Comparison of ENCODE assay signal across 8 cellular contexts in the genomic region with DNA sequence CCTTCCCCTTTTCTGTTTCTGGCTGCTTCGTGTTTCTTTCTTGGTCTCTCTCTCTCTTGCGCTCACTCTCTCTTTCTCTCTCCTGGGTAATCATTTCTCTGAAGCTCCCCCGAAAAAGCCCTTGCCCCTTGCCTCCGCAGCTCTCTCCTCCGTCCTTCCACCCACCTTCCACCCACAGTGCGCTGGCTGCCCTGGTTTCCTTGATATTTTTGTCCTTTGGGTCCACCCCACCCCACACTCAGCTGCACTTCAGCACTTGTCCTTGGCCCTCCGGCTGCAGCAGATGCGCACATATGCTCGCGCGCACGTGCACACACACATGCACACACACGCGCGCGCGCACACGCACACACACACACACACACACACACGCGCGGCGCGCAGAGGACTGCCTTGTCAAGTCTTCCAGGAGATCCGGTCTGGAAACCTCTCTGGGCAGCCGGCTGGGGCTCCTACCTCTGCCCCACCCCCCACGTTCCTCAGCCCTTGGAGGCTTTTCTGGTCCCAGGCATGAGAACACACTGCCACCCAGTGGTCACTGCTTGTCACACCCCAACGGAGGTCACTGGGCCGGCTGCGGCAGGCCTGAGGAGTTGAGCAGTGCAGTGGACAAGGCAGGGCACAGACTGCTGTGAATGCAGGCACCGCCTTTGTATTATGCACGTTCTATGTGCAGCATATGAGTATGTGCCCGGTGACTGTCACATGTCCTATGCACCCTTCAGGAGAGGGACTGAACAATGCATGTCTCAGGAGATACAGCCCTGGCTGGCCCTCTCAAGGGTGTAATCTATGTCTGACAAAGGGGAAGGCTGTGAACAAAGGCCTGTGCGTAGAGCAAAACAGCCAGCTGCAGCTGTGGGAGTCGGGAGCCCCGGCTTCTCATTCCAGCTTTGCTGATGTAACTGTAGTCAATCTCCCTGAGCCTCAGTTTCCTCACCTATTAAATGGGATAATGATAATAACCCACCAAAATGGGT. TPM values are rescaled to one million over a fixed set of nuclear protein-coding genes. Genes with fewer than 3 reads are reported as not detected.
DNase-seq lines count a peak whose midpoint lies in the region; ATAC-seq and TF ChIP-seq lines count a peak whose summit lies in the region.

No MANE protein-coding gene starts in this region.

- peak overlapping the region in 2 of 4 donors; percentile 4 to 44 for H3K4me3 ChIP-seq in adrenal gland
- peak overlapping the region in 11 of 12 donors; percentile 23 to 62 (median 47) for H3K4me3 ChIP-seq in heart left ventricle

- peak overlapping the region; percentile 93 for H3K4me3 Mint-ChIP-seq in type B pancreatic cell

- peak in 1 of 2 donors; percentile 59 for TF ChIP-seq POLR2A in adrenal gland (IDR thresholded peaks at IDR 0.05)
- peak in 1 of 2 donors; percentile 27 for TF ChIP-seq POLR2A in heart left ventricle (IDR thresholded peaks at IDR 0.05)

- peaks cover 14% of the 10 kb centered on the region for H3K36me3 Mint-ChIP-seq in type B pancreatic cell

- no peaks in the 10 kb centered on the region for H3K9me3 Mint-ChIP-seq in type B pancreatic cell

- no peaks in the 10 kb centered on the region for H3K9me3 ChIP-seq in adrenal gland (replicated peaks in 1 of 3)
- no peaks in the 10 kb centered on the region for H3K9me3 ChIP-seq in heart left ventricle

- peak overlapping the region in 4 of 5 donors; percentile 3 to 84 (median 48) for H3K27ac ChIP-seq in adrenal gland
- peak overlapping the region in 10 of 12 donors; percentile 56 to 82 (median 66) for H3K27ac ChIP-seq in heart left ventricle

- no peaks in the 10 kb centered on the region for H3K27me3 ChIP-seq in adrenal gland
- H3K27me3 ChIP-seq in heart left ventricle, result peaks cover 0 to 21% (median 0%) of the 10 kb centered on the region in 9 donors

- WGBS in adrenal gland, 4 donors, result 2 to 4% (median 4%) methylated on average over 14 to 35 of the region's 35 CpGs
- WGBS in heart left ventricle, 4 donors, result 4 to 5% (median 4%) methylated on average over 34 to 35 of the region's 35 CpGs

- H3K4me1 Mint-ChIP-seq in type B pancreatic cell (ENCODE audit: unreplicated experiment), result peaks cover 17% of the 10 kb centered on the region

- DNase-seq in GM04503 (ENCODE audit: low read depth), result peak; percentile 53
- DNase-seq in NCI-H146 (lab: John Stamatoyannopoulos, UW), result peak; percentile 99
- DNase-seq in T follicular helper cell (ENCODE audit: low read depth), result peak; percentile 79
- peak; percentile 95 to 98 (median 97) for DNase-seq in adrenal gland
- peak; percentile 94 to 96 (median 96) for DNase-seq in heart left ventricle
- DNase-seq in pons (ENCODE audit: low spot score), result peak; percentile 94
- DNase-seq in type B pancreatic cell (ENCODE audit: extremely low spot score, unreplicated experiment), result peak; percentile 95

- intact Hi-C loops in adrenal gland (cut with DNase I) (loop anchor here in 1 of 2 donors (5.0 kb wide), 1 partner anchor 42 kb away; no protein-coding TSS in a partner anchor), heart left ventricle (cut with DNase I) (loop anchor here (1.0 to 10.0 kb wide), 13 partner anchors 24 to 164 kb away; partner anchors contain the start of genes MLF2 (in 6 of the 10), GPR162 (in 1 of the 10) and P3H3 (in 1 of the 10))

- H3K27ac Mint-ChIP-seq in type B pancreatic cell, result peak overlapping the region; percentile 90

- H3K4me1 ChIP-seq in adrenal gland (replicated peaks in 1 of 2), result peaks cover 7 to 13% of the 10 kb centered on the region in 2 donors
- H3K4me1 ChIP-seq in heart left ventricle, result peaks cover 0 to 21% (median 14%) of the 10 kb centered on the region in 12 donors

- H3K36me3 ChIP-seq in adrenal gland (replicated peaks in 1 of 2) (no peaks in the 10 kb centered on the region), heart left ventricle (no peaks in the 10 kb centered on the region)

- TF ChIP-seq CTCF in adrenal gland (IDR thresholded peaks at IDR 0.05) (peak; percentile 88 to 99 (median 98)), heart left ventricle (IDR thresholded peaks at IDR 0.05) (peak; percentile 93 to 99 (median 96)), type B pancreatic cell (conservative IDR thresholded peaks at IDR 0.05) (peak; percentile 98)

- ATAC-seq in HG02610 (IDR thresholded peaks at IDR 0.05; ENCODE audit: unreplicated experiment), result peak; percentile 80
- ATAC-seq in heart left ventricle, result peak; percentile 93 to 97 (median 97)

- peaks cover 61% of the 10 kb centered on the region for H3K27me3 Mint-ChIP-seq in type B pancreatic cell

RNA-seq across cellular contexts. Expression of gene LAG3, which starts 6.5 kb away (rescaled TPM):
- total RNA-seq in adrenal gland, result under 1 TPM in 6 of 8 donors, not detected in 2; 0.21 to 0.96 (median 0.71) TPM
- 1 to 10 TPM in 2 of 3 donors, under 1 TPM in 1; 0.29 to 4.3 (median 2.3) TPM for polyA plus RNA-seq in adrenal gland
- 1 to 10 TPM in 2 of 9 donors, under 1 TPM in 3, not detected in 4; 0.10 to 1.5 (median 0.43) TPM for total RNA-seq in heart left ventricle
- under 1 TPM; 0.03 to 0.34 TPM for polyA plus RNA-seq in heart left ventricle
- 0.52 and 2.6 TPM in 2 replicates for total RNA-seq in type B pancreatic cell (ENCODE audit: low replicate concordance)

RNA-seq across cellular contexts. Expression of gene CD4, which starts 10.5 kb away (rescaled TPM):
- total RNA-seq in adrenal gland (10 to 100 TPM; 18.4 to 52.8 (median 30.9) TPM), heart left ventricle (10 to 100 TPM in 2 of 9 donors, 1 to 10 TPM in 7; 3.0 to 71.9 (median 5.4) TPM), type B pancreatic cell (ENCODE audit: low replicate concordance) (0.64 and 0.65 TPM in 2 replicates)
- polyA plus RNA-seq in adrenal gland (10 to 100 TPM in 1 of 3 donors, 1 to 10 TPM in 2; 8.1 to 12.9 (median 9.1) TPM), heart left ventricle (1 to 10 TPM; 1.1 to 3.2 TPM)

RNA-seq across cellular contexts. Expression of gene PTMS, which starts 12.7 kb away (rescaled TPM):
- total RNA-seq in adrenal gland, result 100 to 1,000 TPM in 6 of 8 donors, 10 to 100 TPM in 2; 72.4 to 269 (median 147) TPM
- 1,000 to 10,000 TPM in 1 of 3 donors, 100 to 1,000 TPM in 2; 134 to 1,405 (median 631) TPM for polyA plus RNA-seq in adrenal gland
- 100 to 1,000 TPM in 5 of 9 donors, 10 to 100 TPM in 4; 72.9 to 227 (median 100) TPM for total RNA-seq in heart left ventricle
- polyA plus RNA-seq in heart left ventricle, result 100 to 1,000 TPM; 274 to 331 TPM
- total RNA-seq in type B pancreatic cell (ENCODE audit: low replicate concordance), result 191 and 395 TPM in 2 replicates

RNA-seq across cellular contexts. Expression of gene MLF2, which starts 25.9 kb away (rescaled TPM):
- total RNA-seq in adrenal gland (100 to 1,000 TPM; 135 to 334 (median 233) TPM), heart left ventricle (100 to 1,000 TPM; 126 to 207 (median 152) TPM), type B pancreatic cell (ENCODE audit: low replicate concordance) (187 and 371 TPM in 2 replicates)
- polyA plus RNA-seq in adrenal gland (100 to 1,000 TPM; 181 to 248 (median 233) TPM), heart left ventricle (100 to 1,000 TPM; 136 to 231 TPM)

RNA-seq across cellular contexts. Expression of gene GPR162, which starts 42.8 kb away (rescaled TPM):
- total RNA-seq in adrenal gland (10 to 100 TPM in 1 of 8 donors, 1 to 10 TPM in 7; 1.1 to 11.9 (median 4.4) TPM), heart left ventricle (1 to 10 TPM; 1.8 to 5.2 (median 2.9) TPM), type B pancreatic cell (ENCODE audit: low replicate concordance) (5.4 and 17.8 TPM in 2 replicates)
- polyA plus RNA-seq in adrenal gland (10 to 100 TPM in 2 of 3 donors, 1 to 10 TPM in 1; 5.3 to 42.6 (median 13.7) TPM), heart left ventricle (1 to 10 TPM; 4.4 to 7.7 TPM)
